In the genomic region with DNA sequence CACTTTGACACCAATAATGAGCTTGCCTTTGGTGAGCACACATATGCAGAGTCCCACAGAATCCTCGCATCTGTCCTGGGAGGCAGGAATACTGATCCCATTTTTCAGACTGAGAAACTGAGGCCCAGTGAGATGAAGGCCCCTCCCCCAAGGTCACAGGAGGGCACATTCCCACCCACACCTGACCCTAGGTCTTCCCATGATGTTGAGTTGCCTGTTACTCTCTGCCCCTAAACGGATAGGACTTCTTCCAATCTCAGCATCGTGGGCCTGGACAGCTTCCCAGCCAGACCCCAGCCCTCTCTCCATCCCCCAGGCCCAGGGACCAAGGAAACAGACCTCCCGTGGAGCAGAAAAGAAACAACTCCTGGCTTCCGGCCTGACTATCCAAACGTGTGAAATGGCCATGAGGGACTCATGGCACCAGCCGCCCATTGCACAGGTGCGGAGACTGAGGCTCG, we compare ENCODE assay signal across 8 cellular contexts. TPM values are rescaled to one million over a fixed set of nuclear protein-coding genes. Genes with fewer than 3 reads are reported as not detected.
DNase-seq lines count a peak whose midpoint lies in the region; ATAC-seq and TF ChIP-seq lines count a peak whose summit lies in the region.

No MANE protein-coding gene starts in this region.

- TF ChIP-seq CTCF in ovary (IDR thresholded peaks at IDR 0.05) = no peak

- no peaks in the 10 kb centered on the region for H3K27me3 ChIP-seq in endocrine pancreas (ENCODE audit: control insufficient read depth, insufficient read depth, low read length)
- H3K27me3 ChIP-seq in ovary = no peaks in the 10 kb centered on the region

- H3K4me3 ChIP-seq in GM08714 (ENCODE audit: low read length) (peak overlapping the region; percentile 65), endocrine pancreas (ENCODE audit: control insufficient read depth, insufficient read depth, low read length) (peak overlapping the region; percentile 48), ovary (peak overlapping the region; percentile 89)

- no peak for ATAC-seq in HG02885 (IDR thresholded peaks at IDR 0.05; ENCODE audit: poor library complexity, unreplicated experiment)
- ATAC-seq in GM18867 (IDR thresholded peaks at IDR 0.05; ENCODE audit: unreplicated experiment) = no peak
- ATAC-seq in GM21526 (IDR thresholded peaks at IDR 0.05; ENCODE audit: low FRiP score, unreplicated experiment) = no peak

- H3K4me1 ChIP-seq in endocrine pancreas (ENCODE audit: control insufficient read depth, insufficient read depth, low read length) (no peaks in the 10 kb centered on the region), ovary (ENCODE audit: insufficient read depth) (peaks cover 10% of the 10 kb centered on the region)

- H3K27ac ChIP-seq in ovary = peak overlapping the region in 1 of 2 donors; percentile 37

- WGBS in ovary, 3 donors = 20 to 25% (median 22%) methylated on average over 9 of the region's 9 CpGs

- no peaks in the 10 kb centered on the region for H3K9me3 ChIP-seq in endocrine pancreas (ENCODE audit: control insufficient read depth, low read length)
- no peaks in the 10 kb centered on the region for H3K9me3 ChIP-seq in ovary

- no peak for TF ChIP-seq EP300 in ovary (IDR thresholded peaks at IDR 0.05)

- DNase-seq in NCI-H69 (lab: John Stamatoyannopoulos, UW) = peak; percentile 81
- DNase-seq in ovary = no peak
- no peak for DNase-seq in DMS153 (lab: John Stamatoyannopoulos, UW)

- peak overlapping the region; percentile 66 for H3K9ac ChIP-seq in endocrine pancreas (ENCODE audit: control insufficient read depth, insufficient read depth, low read length)

- intact Hi-C loops in ovary (cut with DNase I) = no loop called here

- TF ChIP-seq POLR2A in ovary (IDR thresholded peaks at IDR 0.05) = no peak

- H3K36me3 ChIP-seq in endocrine pancreas (ENCODE audit: control insufficient read depth, insufficient read depth, low read length) = no peaks in the 10 kb centered on the region
- no peaks in the 10 kb centered on the region for H3K36me3 ChIP-seq in ovary

RNA-seq across cellular contexts. Expression of a gene that starts 0.9 kb away (rescaled TPM):
- 100 to 1,000 TPM in 2 of 7 donors, 10 to 100 TPM in 5; 57.8 to 105 (median 88.8) TPM for total RNA-seq in ovary
- polyA plus RNA-seq in ovary = 100 to 1,000 TPM in 1 of 2 donors, 10 to 100 TPM in 1; 11.8 to 112 TPM

RNA-seq across cellular contexts. Expression of a gene that starts 9.2 kb away (rescaled TPM):
- total RNA-seq in ovary = 10 to 100 TPM; 18.7 to 36.5 (median 25.5) TPM
- polyA plus RNA-seq in ovary = 10 to 100 TPM in 1 of 2 donors, 1 to 10 TPM in 1; 2.5 to 21.7 TPM

RNA-seq across cellular contexts. Expression of a gene that starts 53.7 kb away (rescaled TPM):
- total RNA-seq in ovary = 10 to 100 TPM in 3 of 7 donors, 1 to 10 TPM in 4; 3.3 to 16.2 (median 9.4) TPM
- 1 to 10 TPM; 6.8 to 8.6 TPM for polyA plus RNA-seq in ovary
